10 cellular contexts compared by ENCODE assay signal in genomic region chr7:36037121-36037662, GRCh38.
A peak's percentile ranks its signal among the peaks of the same experiment; 100 is the strongest.
DNase-seq lines count a peak whose midpoint lies in the region; ATAC-seq and TF ChIP-seq lines count a peak whose summit lies in the region.
"Had no signal": no experiment of that assay in that cellular context is flagged by ENCODE, and none has a peak within 500 bp of the region (broad histone marks: within the 10 kb centered on the region; RNA-seq: fewer than 3 reads in every experiment).

No MANE protein-coding gene starts in this region.

- H3K4me1 ChIP-seq in lower lobe of right lung: peaks cover 44% of the 10 kb centered on the region

- H3K4me3 ChIP-seq in lower lobe of right lung: no peak overlapping the region
- H3K4me3 ChIP-seq: SJSA1 had no signal

- H3K36me3 ChIP-seq in lower lobe of right lung: no peaks in the 10 kb centered on the region
- H3K36me3 ChIP-seq: SJSA1 had no signal

- no peak overlapping the region for H3K4me3 Mint-ChIP-seq in chondrocyte (ENCODE audit: unreplicated experiment)

- H3K27ac Mint-ChIP-seq in chondrocyte (ENCODE audit: unreplicated experiment): peak overlapping the region; percentile 33

- H3K27me3 Mint-ChIP-seq in chondrocyte (ENCODE audit: low read depth): peaks cover 10% of the 10 kb centered on the region

- no peaks in the 10 kb centered on the region for H3K27me3 ChIP-seq in lower lobe of right lung (ENCODE audit: low read depth)
- H3K27me3 ChIP-seq: SJSA1 had no signal

- ATAC-seq in Right ventricle myocardium inferior (peak; percentile 67), lower lobe of right lung (peak; percentile 75 to 78), GM21529 (IDR thresholded peaks at IDR 0.05; ENCODE audit: unreplicated experiment) (no peak), GM18498 (IDR thresholded peaks at IDR 0.05; ENCODE audit: unreplicated experiment) (no peak)

- H3K27ac ChIP-seq in lower lobe of right lung: peak overlapping the region; percentile 87
- H3K27ac ChIP-seq: SJSA1 had no signal

- intact Hi-C loops in Right ventricle myocardium inferior (cut with DNase I) (no loop called here), cardiac septum (cut with DNase I) (loop anchor here (5.0 kb wide), 2 partner anchors 40 to 255 kb away; no protein-coding TSS in a partner anchor), lower lobe of right lung (cut with DNase I) (no loop called here)

- H3K36me3 Mint-ChIP-seq in chondrocyte (ENCODE audit: low read depth): no peaks in the 10 kb centered on the region

- peaks cover 31% of the 10 kb centered on the region for H3K4me1 Mint-ChIP-seq in chondrocyte (ENCODE audit: low read depth)

- no peaks in the 10 kb centered on the region for H3K9me3 Mint-ChIP-seq in chondrocyte (ENCODE audit: low read depth)

- TF ChIP-seq CTCF in chondrocyte (IDR thresholded peaks at IDR 0.05): peak; percentile 14
- no peak for TF ChIP-seq CTCF in lower lobe of right lung (IDR thresholded peaks at IDR 0.05)

- H3K9me3 ChIP-seq in lower lobe of right lung: no peaks in the 10 kb centered on the region
- H3K9me3 ChIP-seq: Caco-2, SJSA1 had no signal

- DNase-seq in Right ventricle myocardium inferior (ENCODE audit: missing footprints) (peak; percentile 76), cardiac septum (ENCODE audit: low spot score) (no peak), chondrocyte (ENCODE audit: low spot score) (no peak), lower lobe of right lung (no peak), D341Med (ENCODE audit: low spot score) (no peak)
- DNase-seq in stimulated activated CD4-positive, alpha-beta T cell treated with anti-CD3 and anti-CD28 coated beads, Interleukin-4, amount 100 ng/mL, for 24 hours: no peak

Comparison
In these comparisons a context has a peak if more than half of its experiments do, and no peak if none do; other contexts are left out.
1. ATAC-seq: peak in Right ventricle myocardium inferior (single experiment) and lower lobe of right lung (2 of 2); none in GM21529 (single experiment) and GM18498 (single experiment).